In genomic region chr12:95998611-95999300, GRCh38 we compare ENCODE assay signal across 1 cellular context.
TF ChIP-seq lines count a peak whose summit lies in the region.

No MANE protein-coding gene starts in this region.

TF ChIP-seq in H1, 55 proteins besides CTCF, POLR2A, EP300 and RAD21:
- TF ChIP-seq SAP30 (IDR thresholded peaks at IDR 0.05; ENCODE audit: insufficient read depth, insufficient replicate concordance, low read length) (no peak), ATF2 (IDR thresholded peaks at IDR 0.05; ENCODE audit: low read length) (no peak), SUZ12 (IDR thresholded peaks at IDR 0.05; ENCODE audit: low read length) (no peak), USF2 (IDR thresholded peaks at IDR 0.05; ENCODE audit: low read length) (no peak), SIN3A (conservative IDR thresholded peaks at IDR 0.05 in 1 of 2, IDR thresholded peaks at IDR 0.05 in 1 of 2; ENCODE audit: low read depth in 1 of 2, low read length in 2 of 2) (no peak), CHD2 (IDR thresholded peaks at IDR 0.05; ENCODE audit: low read length) (no peak), SIX5 (IDR thresholded peaks at IDR 0.05; ENCODE audit: low read depth, low read length) (no peak), NRF1 (IDR thresholded peaks at IDR 0.05; ENCODE audit: low read depth, low read length) (no peak), TAF7 (optimal IDR thresholded peaks at IDR 0.05; ENCODE audit: borderline replicate concordance, low read depth, low read length) (no peak), ASH2L (IDR thresholded peaks at IDR 0.05; ENCODE audit: low read length) (no peak), CBX5 (IDR thresholded peaks at IDR 0.05; ENCODE audit: low read depth, low read length) (no peak), JUN (IDR thresholded peaks at IDR 0.05; ENCODE audit: low read depth, low read length) (no peak)
- TF ChIP-seq, protein P1, sequence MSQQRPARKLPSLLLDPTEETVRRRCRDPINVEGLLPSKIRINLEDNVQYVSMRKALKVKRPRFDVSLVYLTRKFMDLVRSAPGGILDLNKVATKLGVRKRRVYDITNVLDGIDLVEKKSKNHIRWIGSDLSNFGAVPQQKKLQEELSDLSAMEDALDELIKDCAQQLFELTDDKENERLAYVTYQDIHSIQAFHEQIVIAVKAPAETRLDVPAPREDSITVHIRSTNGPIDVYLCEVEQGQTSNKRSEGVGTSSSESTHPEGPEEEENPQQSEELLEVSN (IDR thresholded peaks at IDR 0.05): no peak
